1 cellular context compared by ENCODE assay signal in genomic region chr2:73925033-73925704, GRCh38.
TF ChIP-seq lines count a peak whose summit lies in the region.

No MANE protein-coding gene starts in this region.

TF ChIP-seq in GM23338, 12 proteins besides CTCF, POLR2A, EP300 and RAD21 (continued from another document):
- TF ChIP-seq ZNF462 (CRISPR knock-in tag; IDR thresholded peaks at IDR 0.05): no peak
